ENCODE assay signal across 13 cellular contexts in genomic region chr3:177452487-177452886, GRCh38.
DNase-seq lines count a peak whose midpoint lies in the region; ATAC-seq, FAIRE-seq and TF ChIP-seq lines count a peak whose summit lies in the region.
"Had no signal": no experiment of that assay in that cellular context is flagged by ENCODE, and none has a peak within 500 bp of the region (broad histone marks: within the 10 kb centered on the region; RNA-seq: fewer than 3 reads in every experiment).

No MANE protein-coding gene starts in this region.

- no peak for TF ChIP-seq RAD21 in A549 (conservative IDR thresholded peaks at IDR 0.05 in 1 of 2, IDR thresholded peaks at IDR 0.05 in 1 of 2)
- no peak for TF ChIP-seq RAD21 in IMR-90 (IDR thresholded peaks at IDR 0.05; ENCODE audit: low read length)

- H3K36me3 Mint-ChIP-seq in CD4-positive, alpha-beta T cell (ENCODE audit: low read depth) = no peaks in the 10 kb centered on the region
- H3K36me3 Mint-ChIP-seq: activated naive CD4-positive, alpha-beta T cell treated with anti-CD3 and anti-CD28 coated beads, Interleukin-2, amount 50 U/mL, for 72 hours; CD8-positive, alpha-beta memory T cell had no signal

- WGBS in A549 (ENCODE audit: missing lambda C conversion rate) = 92% methylated on average over 1 of the region's 1 CpG
- WGBS in IMR-90 (ENCODE audit: extremely low coverage in 2 of 2, insufficient read length in 1 of 2), 2 experiments = no CpG with 5 or more reads among the region's 1 CpG
- WGBS in mammary epithelial cell (ENCODE audit: low coverage, missing lambda C conversion rate) = 19% methylated on average over 1 of the region's 1 CpG
- 18 to 31% methylated on average over 1 of the region's 1 CpG for WGBS in lung, 2 donors

- no peak overlapping the region for H3K56ac ChIP-seq in IMR-90 (ENCODE audit: extremely low read depth, insufficient read depth, low read length)

- H3K27me3 Mint-ChIP-seq in CD4-positive, alpha-beta T cell = no peaks in the 10 kb centered on the region

- no peak for TF ChIP-seq POLR2A in A549 (IDR thresholded peaks at IDR 0.05; ENCODE audit: low read length)
- TF ChIP-seq POLR2A in IMR-90 (IDR thresholded peaks at IDR 0.05; ENCODE audit: low read depth, low read length) = no peak

- CTCF ChIA-PET in A549 (lab: Yijun Ruan, JAX) = no interaction called here
- CTCF ChIA-PET in IMR-90 (lab: Yijun Ruan, JAX) = no interaction called here
- CTCF ChIA-PET in mammary epithelial cell (lab: Charles Lee; ENCODE audit: low non-redundant PET) = no interaction called here
- CTCF ChIA-PET in CD4-positive, alpha-beta T cell (lab: Charles Lee) = no interaction called here

- no peak for TF ChIP-seq EP300 in A549 (IDR thresholded peaks at IDR 0.05)

- no peak for FAIRE-seq in A549 (lab: Jason Lieb, UNC)

- H3K9me1 ChIP-seq in IMR-90 (ENCODE audit: insufficient read depth, low read length) = no peaks in the 10 kb centered on the region

- no peak overlapping the region for H2AK9ac ChIP-seq in IMR-90 (replicated peaks; ENCODE audit: low read depth, low read length, poor library complexity)

- no peak overlapping the region for H4K91ac ChIP-seq in IMR-90 (ENCODE audit: insufficient read depth, low read depth, low read length)

- H4K20me1 ChIP-seq in IMR-90 (ENCODE audit: insufficient read depth, low read length) (no peaks in the 10 kb centered on the region), mammary epithelial cell (ENCODE audit: insufficient read depth, low read length) (no peaks in the 10 kb centered on the region)

- TF ChIP-seq CTCF in A549 (IDR thresholded peaks at IDR 0.05) = no peak
- TF ChIP-seq CTCF in IMR-90 (conservative IDR thresholded peaks at IDR 0.05; ENCODE audit: low read depth, low read length) = no peak
- no peak for TF ChIP-seq CTCF in mammary epithelial cell (conservative IDR thresholded peaks at IDR 0.05 in 1 of 2, IDR thresholded peaks at IDR 0.05 in 1 of 2; ENCODE audit: extremely low read depth in 1 of 2, insufficient read depth in 1 of 2, low read depth in 1 of 2, low read length in 2 of 2)
- no peak for TF ChIP-seq CTCF in lung (IDR thresholded peaks at IDR 0.05; ENCODE audit: control extremely low read depth, extremely low read depth)
- no peak for TF ChIP-seq CTCF in CD4-positive, alpha-beta T cell (IDR thresholded peaks at IDR 0.05)

- H3K9ac ChIP-seq in IMR-90 (ENCODE audit: low read depth, low read length) (no peak overlapping the region), mammary epithelial cell (ENCODE audit: insufficient read depth, low read length) (peak overlapping the region; percentile 36)

- no peak overlapping the region for H2AK5ac ChIP-seq in IMR-90 (ENCODE audit: low read depth, low read length)

- no peak overlapping the region for H3K27ac Mint-ChIP-seq in CD4-positive, alpha-beta T cell
- H3K27ac Mint-ChIP-seq: activated naive CD4-positive, alpha-beta T cell treated with anti-CD3 and anti-CD28 coated beads, Interleukin-2, amount 50 U/mL, for 72 hours; CD8-positive, alpha-beta memory T cell had no signal

- no peaks in the 10 kb centered on the region for H3K36me3 ChIP-seq in IMR-90 (ENCODE audit: control insufficient read depth, insufficient read depth, low read length)
- H3K36me3 ChIP-seq in mammary epithelial cell (ENCODE audit: insufficient read depth, low read length) = no peaks in the 10 kb centered on the region
- no peaks in the 10 kb centered on the region for H3K36me3 ChIP-seq in lung (ENCODE audit: control insufficient read depth in 2 of 2, insufficient read depth in 2 of 2, low read length in 2 of 2)

- intact Hi-C loops in IMR-90 (cut with micrococcal nuclease) (no loop called here), mammary epithelial cell (cut with micrococcal nuclease) (no loop called here)
- intact Hi-C loops in CD4-positive, alpha-beta T cell (cut with DNase I, micrococcal nuclease) = no loop called here

- H4K8ac ChIP-seq in IMR-90 (ENCODE audit: low read depth in 2 of 2, low read length in 2 of 2) = no peak overlapping the region

- DNase-seq in A549 (ENCODE audit: low read depth in 1 of 2, low spot score in 1 of 2) = peak in 1 of 2 experiments; percentile 18
- peak; percentile 94 for DNase-seq in IMR-90
- peak; percentile 96 for DNase-seq in mammary epithelial cell
- no peak for DNase-seq in lung (ENCODE audit: low spot score)
- DNase-seq in CD4-positive, alpha-beta T cell = no peak
- DNase-seq: CD8-positive, alpha-beta memory T cell; NCI-H1092; stimulated activated CD4-positive, alpha-beta T cell treated with anti-CD3 and anti-CD28 coated beads, Interleukin-2, amount 100 ng/mL, for 48 hours; T-helper 2 cell had no signal

- POLR2A ChIA-PET in A549 (lab: Yijun Ruan, JAX) (no interaction called here), IMR-90 (lab: Charles Lee; ENCODE audit: unreplicated experiment) (no interaction called here)
- POLR2A ChIA-PET in CD4-positive, alpha-beta T cell (lab: Charles Lee) = no interaction called here

- H3K4me3 ChIP-seq in A549 (no peak overlapping the region), IMR-90 (ENCODE audit: insufficient read depth, low read depth, low read length) (no peak overlapping the region), mammary epithelial cell (replicated peaks in 1 of 3; ENCODE audit: insufficient read depth in 1 of 3, low read depth in 2 of 3, low read length in 3 of 3) (no peak overlapping the region), lung (no peak overlapping the region)

- in situ Hi-C loops in IMR-90 (cut with MboI; ENCODE audit: low sequenced_read_pairs) (no loop called here), mammary epithelial cell (cut with MboI; ENCODE audit: low sequenced_read_pairs in 2 of 2) (loop anchor here in 1 of 2 donors (10.0 to 25.0 kb wide), 3 partner anchors 142 to 335 kb away; partner anchors contain the start of gene TBL1XR1)

- H3K4me1 Mint-ChIP-seq in CD4-positive, alpha-beta T cell (ENCODE audit: low read depth) = peaks cover 12% of the 10 kb centered on the region

- H3K4me3 Mint-ChIP-seq in CD4-positive, alpha-beta T cell = no peak overlapping the region
- H3K4me3 Mint-ChIP-seq: CD8-positive, alpha-beta memory T cell had no signal

- H4K5ac ChIP-seq in IMR-90 (ENCODE audit: low read depth, low read length) = no peak overlapping the region; the same call in 1 of the 2 replicates

- no peak overlapping the region for H2BK5ac ChIP-seq in IMR-90 (ENCODE audit: low read depth, low read length, poor library complexity, severe bottlenecking)

- H3K9me3 ChIP-seq in A549 = peaks cover 6% of the 10 kb centered on the region; the same call in 2 of the 3 replicates
- peaks cover 3% of the 10 kb centered on the region for H3K9me3 ChIP-seq in IMR-90 (ENCODE audit: control insufficient read depth, insufficient read depth, low read length)
- H3K9me3 ChIP-seq in mammary epithelial cell (replicated peaks; ENCODE audit: insufficient read depth, low read length) = peaks cover 7% of the 10 kb centered on the region
- peaks cover 0 to 3% of the 10 kb centered on the region in 2 donors for H3K9me3 ChIP-seq in lung (ENCODE audit: control insufficient read depth in 2 of 2, insufficient read depth in 1 of 2, low read length in 1 of 2)
- no peaks in the 10 kb centered on the region for H3K9me3 ChIP-seq in CD4-positive, alpha-beta T cell (ENCODE audit: control insufficient read depth, low read length)

- 0 out of 3 replicates have a peak, but pooled peaks cover 12% of the 10 kb centered on the region for H3K4me1 ChIP-seq in A549
- peaks cover 2% of the 10 kb centered on the region for H3K4me1 ChIP-seq in IMR-90 (ENCODE audit: control insufficient read depth, insufficient read depth, low read length)
- peaks cover 46% of the 10 kb centered on the region for H3K4me1 ChIP-seq in mammary epithelial cell (ENCODE audit: insufficient read depth, low read length)
- peaks cover 4 to 9% of the 10 kb centered on the region in 2 donors for H3K4me1 ChIP-seq in lung (ENCODE audit: control insufficient read depth in 2 of 2, insufficient read depth in 2 of 2, low read length in 2 of 2)

- 0 out of 2 replicates have a peak overlapping the region, but pooled peaks have one; percentile 75 for H3K18ac ChIP-seq in IMR-90 (ENCODE audit: low read depth, low read length)

- dilution Hi-C loops in IMR-90 (cut with HindIII; ENCODE audit: low sequenced_read_pairs, unreplicated experiment) = no loop called here
- dilution Hi-C loops in mammary epithelial cell (cut with HindIII; ENCODE audit: low sequenced_read_pairs) = no loop called here

- no TSS peak for BruUV-seq in IMR-90 (replicated peaks; lab: Mats Ljungman, UMichigan)
- BruUV-seq in mammary epithelial cell (replicated peaks; lab: Mats Ljungman, UMichigan) = no TSS peak

- H3K4me2 ChIP-seq in A549 (peak overlapping the region; percentile 26; the same call in 1 of the 3 replicates), IMR-90 (ENCODE audit: low read depth, low read length) (peak overlapping the region; percentile 16; the same call in 1 of the 2 replicates), mammary epithelial cell (ENCODE audit: insufficient read depth, low read depth, low read length) (no peak overlapping the region)

- no peak overlapping the region for H2BK120ac ChIP-seq in IMR-90 (ENCODE audit: low read depth, low read length)

- H3K27me3 ChIP-seq in IMR-90 (ENCODE audit: control insufficient read depth, insufficient read depth, low read length) (no peaks in the 10 kb centered on the region), mammary epithelial cell (ENCODE audit: insufficient read depth, low read length) (no peaks in the 10 kb centered on the region), lung (ENCODE audit: control insufficient read depth, insufficient read depth) (no peaks in the 10 kb centered on the region)
- H3K27me3 ChIP-seq in CD4-positive, alpha-beta T cell (ENCODE audit: control insufficient read depth, insufficient read depth, low read length) = no peaks in the 10 kb centered on the region

- no peak overlapping the region for H2BK15ac ChIP-seq in IMR-90 (ENCODE audit: low read depth, low read length)

- H3K79me2 ChIP-seq in mammary epithelial cell (ENCODE audit: insufficient read depth, low read length) = no peaks in the 10 kb centered on the region

- H2AFZ ChIP-seq in IMR-90 (replicated peaks; ENCODE audit: low read length, poor library complexity) (no peak overlapping the region), mammary epithelial cell (ENCODE audit: low read depth, low read length) (no peak overlapping the region)

- no peaks in the 10 kb centered on the region for H3K79me1 ChIP-seq in IMR-90 (ENCODE audit: low read depth in 1 of 2, low read length in 2 of 2)

- H2BK20ac ChIP-seq in IMR-90 (ENCODE audit: low read depth, low read length) = no peak overlapping the region

- H3K4ac ChIP-seq in IMR-90 (ENCODE audit: low read depth, low read length) = no peak overlapping the region

- H3K27ac ChIP-seq in A549 (0 out of 6 replicates have a peak overlapping the region, but pooled peaks of 1 of the 2 experiments have one; percentile 31), IMR-90 (ENCODE audit: insufficient read depth, low read length) (no peak overlapping the region), mammary epithelial cell (ENCODE audit: insufficient read depth, low read depth, low read length) (peak overlapping the region; percentile 96), lung (ENCODE audit: low read depth in 1 of 2, low read length in 1 of 2) (no peak overlapping the region)
- no peak overlapping the region for H3K27ac ChIP-seq in CD4-positive, alpha-beta T cell (ENCODE audit: low read depth, low read length)

- ATAC-seq in A549 (peak; percentile 31 to 78; a peak in 5 of 6 replicates), IMR-90 (ENCODE audit: low read depth) (peak; percentile 91), lung (ENCODE audit: insufficient read depth, low FRiP score) (peak; percentile 27), HG02763 (IDR thresholded peaks at IDR 0.05; ENCODE audit: unreplicated experiment) (no peak), HG03521 (IDR thresholded peaks at IDR 0.05; ENCODE audit: unreplicated experiment) (no peak), GM18511 (IDR thresholded peaks at IDR 0.05; ENCODE audit: unreplicated experiment) (no peak)
- ATAC-seq in CD4-positive, alpha-beta T cell (ENCODE audit: poor library complexity) = no peak

- H3K9me3 Mint-ChIP-seq in CD4-positive, alpha-beta T cell = no peaks in the 10 kb centered on the region
- H3K9me3 Mint-ChIP-seq: CD8-positive, alpha-beta memory T cell had no signal

- H3K23ac ChIP-seq in IMR-90 (ENCODE audit: low read depth, low read length) = no peak overlapping the region

- H3K14ac ChIP-seq in IMR-90 (replicated peaks; ENCODE audit: low read depth, low read length) = no peak overlapping the region; the same call in 1 of the 2 replicates

Comparison
In these comparisons a context has a peak if more than half of its experiments do, and no peak if none do; other contexts are left out.
1. ATAC-seq: peak in A549 (2 of 2), IMR-90 (single experiment) and lung (single experiment); none in HG02763 (single experiment), CD4-positive, alpha-beta T cell (single experiment), HG03521 (single experiment) and GM18511 (single experiment).
2. DNase-seq: peak in IMR-90 (single experiment) and mammary epithelial cell (single experiment); none in lung (single experiment) and CD4-positive, alpha-beta T cell (0 of 10).